In genomic region chr3:48521635-48522034, GRCh38 we compare ENCODE assay signal across 33 cellular contexts. TPM values are rescaled to one million over a fixed set of nuclear protein-coding genes. Genes with fewer than 3 reads are reported as not detected.
"Had no signal": no experiment of that assay in that cellular context is flagged by ENCODE, and none has a peak within 500 bp of the region (broad histone marks: within the 10 kb centered on the region; RNA-seq: fewer than 3 reads in every experiment).

No MANE protein-coding gene starts in this region.

- H3K27me3 Mint-ChIP-seq: activated B cell treated with CpG ODN at 0.5 μM for 24 hours, T-cell had no signal

- H3K4me1 Mint-ChIP-seq: activated B cell treated with CpG ODN at 0.5 μM for 24 hours had no signal

- H3K36me3 Mint-ChIP-seq: T-cell had no signal

- H3K4me3 ChIP-seq: adrenal gland, body of pancreas, breast epithelium, SJSA1 had no signal

- H3K27ac Mint-ChIP-seq: activated B cell treated with CpG ODN at 0.5 μM for 24 hours; activated naive CD4-positive, alpha-beta T cell treated with anti-CD3 and anti-CD28 coated beads for 36 hours; activated T-helper 1 cell treated with anti-CD3 and anti-CD28 coated beads, Interleukin-12 subunit alpha, Interleukin-12 subunit beta, Interleukin-2, Interleukin-4 antibody, amounts not matched to agents 30 ng/mL and 10 ng/mL and 1 ng/mL, durations not matched to agents 14 hours and 24 hours and 36 hours; T-cell had no signal

- H3K36me3 ChIP-seq: adrenal gland, breast epithelium had no signal

- FAIRE-seq: astrocyte had no signal

- H3K9me3 ChIP-seq: adrenal gland, body of pancreas, breast epithelium, SJSA1, SK-N-SH had no signal

- H3K9me3 Mint-ChIP-seq: activated B cell treated with CpG ODN at 0.5 μM for 24 hours; activated naive CD4-positive, alpha-beta T cell treated with anti-CD3 and anti-CD28 coated beads for 36 hours; activated naive CD4-positive, alpha-beta T cell treated with anti-CD3 and anti-CD28 coated beads, Interleukin-2, amount 50 U/mL, for 72 hours; activated T-cell treated with anti-CD3 and anti-CD28 coated beads, Interleukin-2, amount 50 U/mL, for 4 hours; activated T-helper 1 cell treated with anti-CD3 and anti-CD28 coated beads, Interleukin-12 subunit alpha, Interleukin-12 subunit beta, Interleukin-2, Interleukin-4 antibody, amounts not matched to agents 30 ng/mL and 10 ng/mL and 1 ng/mL, durations not matched to agents 14 hours and 24 hours and 36 hours; T-cell had no signal

- DNase-seq: activated B cell treated with CpG ODN at 0.5 μM for 24 hours; activated CD4-positive, alpha-beta T cell treated with anti-CD3 and anti-CD28 coated beads for 4 hours; activated CD4-positive, alpha-beta T cell treated with anti-CD3 and anti-CD28 coated beads, Interleukin-2, amount 50 U/mL, for 4 hours; activated CD4-positive, CD25-positive, alpha-beta regulatory T cell treated with anti-CD3 and anti-CD28 coated beads, Interleukin-2, amount 50 U/mL, for 72 hours; activated CD8-positive, alpha-beta memory T cell treated with anti-CD3 and anti-CD28 coated beads, Interleukin-2, amount 50 U/mL, for 4 hours; activated gamma-delta T cell treated with Interleukin-2 at 50 U/mL for 16 hours; activated naive CD4-positive, alpha-beta T cell treated with anti-CD3 and anti-CD28 coated beads for 36 hours; activated T-cell treated with anti-CD3 and anti-CD28 coated beads for 4 hours; activated T-cell treated with anti-CD3 and anti-CD28 coated beads, Interleukin-2, amount 50 U/mL, for 4 hours; adrenal gland; body of pancreas; Karpas-422; KBM-7; NCI-H1105; NCI-H1417 treated with DMSO at 0.1 percent for 48 hours; NCI-H187 treated with DMSO at 0.1 percent for 48 hours; NCI-H2081; NCI-H226; NCI-H446 treated with DMSO at 0.1 percent for 48 hours; NCI-H524; NCI-H69; NCI-H82; SHP77 treated with DMSO at 0.1 percent for 48 hours; SK-N-SH; T-cell; T-helper 2 cell; T-helper 9 cell had no signal

- H3K4me3 Mint-ChIP-seq: activated B cell treated with CpG ODN at 0.5 μM for 24 hours; activated naive CD4-positive, alpha-beta T cell treated with anti-CD3 and anti-CD28 coated beads for 36 hours; activated T-cell treated with anti-CD3 and anti-CD28 coated beads, Interleukin-2, amount 50 U/mL, for 4 hours; activated T-helper 1 cell treated with anti-CD3 and anti-CD28 coated beads, Interleukin-12 subunit alpha, Interleukin-12 subunit beta, Interleukin-2, Interleukin-4 antibody, amounts not matched to agents 30 ng/mL and 10 ng/mL and 1 ng/mL, durations not matched to agents 14 hours and 24 hours and 36 hours; T-cell had no signal

- H3K4me1 ChIP-seq: adrenal gland, body of pancreas, breast epithelium, SJSA1 had no signal

- ATAC-seq: activated T-cell treated with anti-CD3 and anti-CD28 coated beads, Interleukin-2, amount 50 U/mL, for 4 hours; body of pancreas; Panc1; T-cell had no signal

RNA-seq across cellular contexts. Expression of gene UCN2, which starts 41.9 kb away (rescaled TPM):
- total RNA-seq: activated B cell treated with CpG ODN at 0.5 μM for 24 hours; activated naive CD4-positive, alpha-beta T cell treated with anti-CD3 and anti-CD28 coated beads for 36 hours; body of pancreas had no signal
